Comparison of ENCODE assay signal across 8 cellular contexts in the genomic region with DNA sequence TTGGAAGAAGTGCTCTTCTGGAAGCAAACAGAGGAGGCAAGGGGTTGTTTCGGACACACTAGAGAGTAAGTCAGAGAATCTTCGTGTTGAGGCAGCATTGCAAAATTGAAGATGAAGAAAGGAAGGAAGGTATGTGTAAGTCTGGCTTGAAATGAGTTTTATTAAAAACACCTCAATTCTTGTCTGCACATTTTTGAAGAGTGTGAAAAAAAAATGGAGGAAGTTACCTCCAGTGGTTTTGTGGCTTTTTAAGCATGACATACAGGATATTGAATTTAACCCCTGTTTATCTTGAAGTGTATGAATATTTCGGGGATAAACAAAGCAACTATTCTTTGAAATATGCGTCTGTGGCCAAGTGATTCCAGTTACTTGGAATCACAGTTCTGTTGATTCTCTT.
DNase-seq lines count a peak whose midpoint lies in the region; ATAC-seq, FAIRE-seq and TF ChIP-seq lines count a peak whose summit lies in the region.
"Had no signal": no experiment of that assay in that cellular context is flagged by ENCODE, and none has a peak within 500 bp of the region (broad histone marks: within the 10 kb centered on the region; RNA-seq: fewer than 3 reads in every experiment).

No MANE protein-coding gene starts in this region.

- no peak for TF ChIP-seq CTCF in PC-3 (conservative IDR thresholded peaks at IDR 0.05; ENCODE audit: low read depth, low read length)

- H3K36me3 ChIP-seq in GM23248 (ENCODE audit: low read depth) (no peaks in the 10 kb centered on the region), PC-3 (ENCODE audit: low read depth, low read length) (no peaks in the 10 kb centered on the region), duodenal mucosa (ENCODE audit: control insufficient read depth in 1 of 2, insufficient read depth in 2 of 2, low read length in 2 of 2) (no peaks in the 10 kb centered on the region), small intestine (ENCODE audit: control insufficient read depth in 2 of 2, insufficient read depth in 2 of 2, low read length in 2 of 2) (no peaks in the 10 kb centered on the region)

- peaks cover 38% of the 10 kb centered on the region for H3F3A ChIP-seq in GM23248 (ENCODE audit: insufficient read depth)
- no peaks in the 10 kb centered on the region for H3F3A ChIP-seq in PC-3 (ENCODE audit: low read length, unreplicated experiment)

- H3K9ac ChIP-seq in GM23248 (peak overlapping the region; percentile 94), PC-3 (ENCODE audit: low read length) (peak overlapping the region; percentile 71; the same call in 1 of the 2 replicates), duodenal mucosa (ENCODE audit: low read depth in 1 of 2, low read length in 2 of 2) (peak overlapping the region in 1 of 2 donors; percentile 21)

- H4K20me1 ChIP-seq in GM23248 (ENCODE audit: insufficient read depth): no peaks in the 10 kb centered on the region
- H4K20me1 ChIP-seq in PC-3 (ENCODE audit: low read length): no peaks in the 10 kb centered on the region

- H3K9me2 ChIP-seq in GM23248 (ENCODE audit: insufficient read depth) (no peaks in the 10 kb centered on the region), PC-3 (replicated peaks; ENCODE audit: low read length) (no peaks in the 10 kb centered on the region)

- no TSS peak for BruUV-seq in PC-3 (replicated peaks; lab: Mats Ljungman, UMichigan)

- H3K9me3 ChIP-seq in GM23248 (ENCODE audit: low read depth) (no peaks in the 10 kb centered on the region), PC-3 (ENCODE audit: low read length) (no peaks in the 10 kb centered on the region), duodenal mucosa (ENCODE audit: control insufficient read depth in 1 of 2, low read length in 2 of 2) (no peaks in the 10 kb centered on the region), small intestine (ENCODE audit: control insufficient read depth, low read depth) (no peaks in the 10 kb centered on the region)

- POLR2A ChIA-PET in PC-3 (lab: Charles Lee; ENCODE audit: unreplicated experiment): no interaction called here

- DNase-seq in GM23248: peak; percentile 25
- peak; percentile 26 for DNase-seq in PC-3
- peak; percentile 49 for DNase-seq in small intestine
- no peak for DNase-seq in stimulated activated CD4-positive, alpha-beta T cell treated with anti-CD3 and anti-CD28 coated beads, Interleukin-12 subunit alpha, Interleukin-12 subunit beta, amount 100 ng/mL, for 4 hours
- DNase-seq in NCI-H2171 treated with DMSO at 0.1 percent for 48 hours (lab: John Stamatoyannopoulos, UW): no peak
- DNase-seq: activated gamma-delta T cell treated with Interleukin-2 at 50 U/mL for 16 hours had no signal

- H3K4me1 ChIP-seq in GM23248 (ENCODE audit: insufficient read depth): peaks cover 26% of the 10 kb centered on the region
- H3K4me1 ChIP-seq in PC-3 (ENCODE audit: insufficient read depth, low read length): peaks cover 26% of the 10 kb centered on the region
- H3K4me1 ChIP-seq in duodenal mucosa (ENCODE audit: control insufficient read depth in 1 of 2, insufficient read depth in 2 of 2, low read length in 2 of 2): peaks cover 15 to 18% of the 10 kb centered on the region in 2 donors
- no peaks in the 10 kb centered on the region for H3K4me1 ChIP-seq in small intestine (ENCODE audit: control insufficient read depth in 2 of 2, insufficient read depth in 1 of 2, low read depth in 1 of 2, low read length in 1 of 2)

- intact Hi-C loops in PC-3 (cut with micrococcal nuclease): loop anchor here (1.0 to 5.0 kb wide), 2 partner anchors 59 to 107 kb away; no protein-coding TSS in a partner anchor

- H2AFZ ChIP-seq in GM23248 (peak overlapping the region; percentile 70), PC-3 (ENCODE audit: low read length) (peak overlapping the region; percentile 1; the same call in 1 of the 2 replicates)

- in situ Hi-C loops in GM23248 (cut with MboI): no loop called here

- peak overlapping the region; percentile 93 for H3K4me2 ChIP-seq in GM23248 (ENCODE audit: unreplicated experiment)
- H3K4me2 ChIP-seq in PC-3 (ENCODE audit: low read length): no peak overlapping the region

- H3K4me3 ChIP-seq in GM23248 (peak overlapping the region; percentile 92; the same call in 1 of the 2 replicates), PC-3 (ENCODE audit: low read length) (no peak overlapping the region), duodenal mucosa (ENCODE audit: low read depth in 1 of 2, low read length in 2 of 2) (peak overlapping the region in 1 of 2 donors; percentile 13), small intestine (ENCODE audit: low read depth in 1 of 2, low read length in 2 of 2) (no peak overlapping the region)

- 49 to 54% methylated on average over 4 of the region's 4 CpGs for WGBS in GM23248 (ENCODE audit: low coverage in 1 of 2, low lambda C conversion rate in 2 of 2, missing lambda C conversion rate in 2 of 2), 2 experiments
- 46 to 69% (median 51%) methylated on average over 4 of the region's 4 CpGs for WGBS in small intestine, 3 donors

- H3K79me2 ChIP-seq in GM23248 (ENCODE audit: insufficient read depth): peaks cover 35% of the 10 kb centered on the region
- H3K79me2 ChIP-seq in PC-3 (ENCODE audit: low read length): no peaks in the 10 kb centered on the region

- H3K27me3 ChIP-seq in GM23248 (replicated peaks; ENCODE audit: insufficient read depth) (no peaks in the 10 kb centered on the region), PC-3 (ENCODE audit: low read length) (no peaks in the 10 kb centered on the region), duodenal mucosa (ENCODE audit: control insufficient read depth in 1 of 2, insufficient read depth in 2 of 2, low read length in 2 of 2) (no peaks in the 10 kb centered on the region), small intestine (ENCODE audit: control insufficient read depth in 2 of 2, insufficient read depth in 2 of 2, low read length in 2 of 2) (no peaks in the 10 kb centered on the region)

- ATAC-seq in PC-3 (no peak), HG03521 (IDR thresholded peaks at IDR 0.05; ENCODE audit: unreplicated experiment) (no peak)

- peak overlapping the region; percentile 98 for H3K27ac ChIP-seq in GM23248
- H3K27ac ChIP-seq in PC-3 (ENCODE audit: low read length): peak overlapping the region; percentile 10; the same call in 1 of the 2 replicates
- peak overlapping the region; percentile 55 for H3K27ac ChIP-seq in duodenal mucosa (ENCODE audit: low read depth, low read length)
- H3K27ac ChIP-seq in small intestine (ENCODE audit: low read depth in 1 of 2, low read length in 1 of 2): peak overlapping the region; percentile 68 to 91

- no peak for FAIRE-seq in small intestine (lab: Jason Lieb, UNC)

- CTCF ChIA-PET in PC-3 (lab: Charles Lee): no interaction called here

Comparison
In these comparisons a context has a peak if more than half of its experiments do, and no peak if none do; other contexts are left out.
1. DNase-seq: peak in GM23248 (single experiment), PC-3 (single experiment) and small intestine (single experiment); none in stimulated activated CD4-positive, alpha-beta T cell treated with anti-CD3 and anti-CD28 coated beads, Interleukin-12 subunit alpha, Interleukin-12 subunit beta, amount 100 ng/mL, for 4 hours (single experiment) and NCI-H2171 treated with DMSO at 0.1 percent for 48 hours (single experiment).
2. H3K27ac ChIP-seq: peak in every context shown above with its lines; median percentile 98 in GM23248; 80 in small intestine; 55 in duodenal mucosa; 10 in PC-3.